ENCODE assay signal across 24 cellular contexts in genomic region chr9:118367383-118367782, GRCh38.
"Had no signal": no experiment of that assay in that cellular context is flagged by ENCODE, and none has a peak within 500 bp of the region (broad histone marks: within the 10 kb centered on the region; RNA-seq: fewer than 3 reads in every experiment).

No MANE protein-coding gene starts in this region.

- H3K27ac ChIP-seq: coronary artery, esophagus squamous epithelium, gastrocnemius medialis, left ventricle myocardium inferior, sigmoid colon, testis, vagina had no signal

- H3K4me1 ChIP-seq: esophagus squamous epithelium, gastrocnemius medialis, left ventricle myocardium inferior, testis, vagina had no signal

- H3K36me3 Mint-ChIP-seq: naive thymus-derived CD8-positive, alpha-beta T cell; stimulated activated naive B cell treated with anti-CD40 and anti-IgM and Interleukin-4, amounts not matched to agents 10 μg/mL and 1 μg/mL and 100 μg/mL, for 72 hours; type B pancreatic cell had no signal

- H3K4me2 ChIP-seq: smooth muscle cell had no signal

- ATAC-seq: activated naive CD8-positive, alpha-beta T cell treated with anti-CD3 and anti-CD28 coated beads, Interleukin-2, amount 50 U/mL, for 24 hours; activated T-cell treated with anti-CD3 and anti-CD28 coated beads, Interleukin-2, amount 50 U/mL, for 72 hours; gastrocnemius medialis; naive thymus-derived CD8-positive, alpha-beta T cell had no signal

- H3K9me3 Mint-ChIP-seq: activated CD4-positive, alpha-beta memory T cell treated with anti-CD3 and anti-CD28 coated beads, Interleukin-2, amount 10 ng/mL, durations not matched to agents 7 days and 5 days; type B pancreatic cell had no signal

- H3K27me3 ChIP-seq: esophagus squamous epithelium, gastrocnemius medialis, sigmoid colon, testis, vagina had no signal

- H3K36me3 ChIP-seq: esophagus squamous epithelium, gastrocnemius medialis, left ventricle myocardium inferior, sigmoid colon, vagina had no signal

- H3K9me3 ChIP-seq: gastrocnemius medialis, sigmoid colon, testis, vagina had no signal

- H3K27ac Mint-ChIP-seq: activated CD4-positive, alpha-beta memory T cell treated with anti-CD3 and anti-CD28 coated beads, Interleukin-2, amount 10 ng/mL, durations not matched to agents 7 days and 5 days; activated naive CD8-positive, alpha-beta T cell treated with anti-CD3 and anti-CD28 coated beads, Interleukin-2, amount 50 U/mL, for 24 hours; activated T-cell treated with anti-CD3 and anti-CD28 coated beads, Interleukin-2, amount 50 U/mL, for 72 hours; naive thymus-derived CD8-positive, alpha-beta T cell; progenitor cell of endocrine pancreas; stimulated activated naive B cell treated with anti-CD40 and anti-IgM and Interleukin-4, amounts not matched to agents 10 μg/mL and 1 μg/mL and 100 μg/mL, for 72 hours; type B pancreatic cell had no signal

- H3K4me1 Mint-ChIP-seq: activated CD4-positive, alpha-beta memory T cell treated with anti-CD3 and anti-CD28 coated beads, Interleukin-2, amount 10 ng/mL, durations not matched to agents 7 days and 5 days; activated naive CD8-positive, alpha-beta T cell treated with anti-CD3 and anti-CD28 coated beads, Interleukin-2, amount 50 U/mL, for 24 hours; naive thymus-derived CD8-positive, alpha-beta T cell; stimulated activated naive B cell treated with anti-CD40 and anti-IgM and Interleukin-4, amounts not matched to agents 10 μg/mL and 1 μg/mL and 100 μg/mL, for 72 hours had no signal

- H3K27me3 Mint-ChIP-seq: activated CD4-positive, alpha-beta memory T cell treated with anti-CD3 and anti-CD28 coated beads, Interleukin-2, amount 10 ng/mL, durations not matched to agents 7 days and 5 days; naive thymus-derived CD8-positive, alpha-beta T cell; progenitor cell of endocrine pancreas; stimulated activated naive B cell treated with anti-CD40 and anti-IgM and Interleukin-4, amounts not matched to agents 10 μg/mL and 1 μg/mL and 100 μg/mL, for 72 hours; type B pancreatic cell had no signal

- H3K4me3 ChIP-seq: coronary artery, esophagus squamous epithelium, gastrocnemius medialis, left ventricle myocardium inferior, sigmoid colon, smooth muscle cell, testis, vagina had no signal

- DNase-seq: activated CD4-positive, alpha-beta memory T cell treated with anti-CD3 and anti-CD28 coated beads, Interleukin-2, amount 10 ng/mL, durations not matched to agents 7 days and 5 days; activated CD4-positive, alpha-beta T cell treated with anti-CD3 and anti-CD28 coated beads for 48 hours; activated effector memory CD4-positive, alpha-beta T cell treated with Interleukin-2 at 50 U/mL for 16 hours; activated naive CD4-positive, alpha-beta T cell treated with anti-CD3 and anti-CD28 coated beads, Interleukin-2, amount 50 U/mL, for 16 hours; activated naive CD8-positive, alpha-beta T cell treated with anti-CD3 and anti-CD28 coated beads, Interleukin-2, amount 50 U/mL, for 24 hours; activated T-cell treated with anti-CD3 and anti-CD28 coated beads, Interleukin-2, amount 50 U/mL, for 72 hours; cerebellar nuclear complex; esophagus squamous epithelium; gastrocnemius medialis; hippocampal formation; kidney glomerular epithelial cell; left ventricle myocardium inferior; naive thymus-derived CD8-positive, alpha-beta T cell; retina; sigmoid colon; stimulated activated CD4-positive, alpha-beta T cell treated with anti-CD3 and anti-CD28 coated beads, Interleukin-2, amount 100 ng/mL, for 48 hours; stimulated activated CD8-positive, alpha-beta memory T cell treated with anti-CD3 and anti-CD28 coated beads, Interleukin-4, amount 100 ng/mL, for 48 hours; stimulated activated naive B cell treated with anti-CD40 and anti-IgM and Interleukin-4, amounts not matched to agents 10 μg/mL and 1 μg/mL and 100 μg/mL, for 72 hours; testis had no signal

- H3K4me3 Mint-ChIP-seq: activated CD4-positive, alpha-beta memory T cell treated with anti-CD3 and anti-CD28 coated beads, Interleukin-2, amount 10 ng/mL, durations not matched to agents 7 days and 5 days; activated naive CD8-positive, alpha-beta T cell treated with anti-CD3 and anti-CD28 coated beads, Interleukin-2, amount 50 U/mL, for 24 hours; activated T-cell treated with anti-CD3 and anti-CD28 coated beads, Interleukin-2, amount 50 U/mL, for 72 hours; naive thymus-derived CD8-positive, alpha-beta T cell; stimulated activated naive B cell treated with anti-CD40 and anti-IgM and Interleukin-4, amounts not matched to agents 10 μg/mL and 1 μg/mL and 100 μg/mL, for 72 hours; type B pancreatic cell had no signal
